1 cellular context compared by ENCODE assay signal in genomic region chr11:73236879-73237278, GRCh38.
TF ChIP-seq lines count a peak whose summit lies in the region.

No MANE protein-coding gene starts in this region.

TF ChIP-seq in HepG2, 621 proteins besides CTCF, POLR2A, EP300 and RAD21:
- TF ChIP-seq SAP130 (CRISPR knock-in tag; IDR thresholded peaks at IDR 0.05; ENCODE audit: low read depth), result 0 out of 2 replicates have a peak, but pooled peaks have one; percentile 31
- TF ChIP-seq ZSCAN29 (CRISPR knock-in tag; conservative IDR thresholded peaks at IDR 0.05), result no peak
- 0 out of 2 replicates have a peak, but pooled peaks have one; percentile 17 for TF ChIP-seq ZNF891 (CRISPR knock-in tag; IDR thresholded peaks at IDR 0.05)
- TF ChIP-seq RELA (CRISPR knock-in tag; IDR thresholded peaks at IDR 0.05), result peak; percentile 88; the same call in 1 of the 2 replicates
- no peak for TF ChIP-seq RXRB (CRISPR knock-in tag; IDR thresholded peaks at IDR 0.05; ENCODE audit: borderline replicate concordance)
- peak; percentile 62 for TF ChIP-seq SMC3 (IDR thresholded peaks at IDR 0.05; ENCODE audit: low read length)
- 0 out of 2 replicates have a peak, but pooled peaks have one; percentile 27 for TF ChIP-seq IRF2 (CRISPR knock-in tag; IDR thresholded peaks at IDR 0.05)
- TF ChIP-seq NR2F6 (IDR thresholded peaks at IDR 0.05), result peak; percentile 24; the same call in 1 of the 2 replicates
- 0 out of 2 replicates have a peak, but pooled peaks have one; percentile 28 for TF ChIP-seq NR2F6 (CRISPR knock-in tag; IDR thresholded peaks at IDR 0.05)
- TF ChIP-seq HDAC2 (CRISPR knock-in tag; IDR thresholded peaks at IDR 0.05), result 0 out of 2 replicates have a peak, but pooled peaks have one; percentile 11
- TF ChIP-seq STAG1 (CRISPR knock-in tag; IDR thresholded peaks at IDR 0.05), result peak; percentile 67
- 0 out of 2 replicates have a peak, but pooled peaks have one; percentile 34 for TF ChIP-seq ZNF788 (CRISPR knock-in tag; IDR thresholded peaks at IDR 0.05; ENCODE audit: borderline replicate concordance)
TF ChIP-seq in HepG2: peak in this region for 9.
